In genomic region chr1:162670928-162671663, GRCh38 we compare ENCODE assay signal across 12 cellular contexts. TPM values are rescaled to one million over a fixed set of nuclear protein-coding genes. Genes with fewer than 3 reads are reported as not detected.
DNase-seq lines count a peak whose midpoint lies in the region; ATAC-seq and TF ChIP-seq lines count a peak whose summit lies in the region.
"Had no signal": no experiment of that assay in that cellular context is flagged by ENCODE, and none has a peak within 500 bp of the region (broad histone marks: within the 10 kb centered on the region; RNA-seq: fewer than 3 reads in every experiment).

No MANE protein-coding gene starts in this region.

- H3K27me3 ChIP-seq in adipocyte (replicated peaks; ENCODE audit: control insufficient read depth, insufficient read depth, low read length): no peaks in the 10 kb centered on the region
- H3K27me3 ChIP-seq in gastroesophageal sphincter: no peaks in the 10 kb centered on the region
- H3K27me3 ChIP-seq in rectal smooth muscle tissue (ENCODE audit: control insufficient read depth, insufficient read depth, low read length): no peaks in the 10 kb centered on the region

- peak; percentile 84 for ATAC-seq in gastroesophageal sphincter
- no peak for ATAC-seq in HG02973 (IDR thresholded peaks at IDR 0.05; ENCODE audit: unreplicated experiment)
- ATAC-seq in HG03139 (IDR thresholded peaks at IDR 0.05; ENCODE audit: unreplicated experiment): no peak

- TF ChIP-seq CTCF in gastroesophageal sphincter (IDR thresholded peaks at IDR 0.05): no peak

- H3K9me3 ChIP-seq in adipocyte (ENCODE audit: control insufficient read depth, low read length) (no peaks in the 10 kb centered on the region), gastroesophageal sphincter (no peaks in the 10 kb centered on the region)

- peaks cover 70% of the 10 kb centered on the region for H3K4me1 ChIP-seq in adipocyte (ENCODE audit: control insufficient read depth, insufficient read depth, low read length)
- peaks cover 18 to 81% (median 22%) of the 10 kb centered on the region in 3 donors for H3K4me1 ChIP-seq in gastroesophageal sphincter
- H3K4me1 ChIP-seq in rectal smooth muscle tissue (ENCODE audit: control insufficient read depth, insufficient read depth, low read length): peaks cover 28% of the 10 kb centered on the region

- DNase-seq in AG20443 (ENCODE audit: low spot score): peak; percentile 72
- peak; percentile 53 for DNase-seq in adipocyte (ENCODE audit: low read depth)
- no peak for DNase-seq in kidney glomerular epithelial cell (lab: John Stamatoyannopoulos, UW)
- DNase-seq in NCI-H1417 (lab: John Stamatoyannopoulos, UW): no peak
- DNase-seq: CD4-positive, CD25-positive, alpha-beta regulatory T cell; mesendoderm; NCI-H1092 treated with DMSO at 0.1 percent for 48 hours; small intestine had no signal

- H3K9ac ChIP-seq in adipocyte (ENCODE audit: low read length) (peak overlapping the region; percentile 55), rectal smooth muscle tissue (ENCODE audit: low read length) (no peak overlapping the region)

- H3K27ac ChIP-seq in gastroesophageal sphincter (peak overlapping the region; percentile 65 to 79 (median 76)), rectal smooth muscle tissue (ENCODE audit: low read depth, low read length) (peak overlapping the region; percentile 58)

- TF ChIP-seq POLR2A in gastroesophageal sphincter (IDR thresholded peaks at IDR 0.05): no peak

- no peak for TF ChIP-seq EP300 in gastroesophageal sphincter (IDR thresholded peaks at IDR 0.05)

- peak overlapping the region; percentile 12 for H3K4me3 ChIP-seq in adipocyte (ENCODE audit: low read length)
- no peak overlapping the region for H3K4me3 ChIP-seq in gastroesophageal sphincter
- H3K4me3 ChIP-seq in rectal smooth muscle tissue (ENCODE audit: low read length): no peak overlapping the region

- WGBS in gastroesophageal sphincter (ENCODE audit: low coverage in 1 of 2), 2 donors: 58 to 60% methylated on average over 1 to 7 of the region's 8 CpGs

- H3K36me3 ChIP-seq in adipocyte (ENCODE audit: control insufficient read depth, insufficient read depth, low read length, severe bottlenecking): peaks cover 26% of the 10 kb centered on the region
- H3K36me3 ChIP-seq in gastroesophageal sphincter: no peaks in the 10 kb centered on the region
- no peaks in the 10 kb centered on the region for H3K36me3 ChIP-seq in rectal smooth muscle tissue (ENCODE audit: control insufficient read depth, insufficient read depth, low read length)

RNA-seq across cellular contexts. Expression of gene DDR2, which starts 38.8 kb away (rescaled TPM):
- total RNA-seq in gastroesophageal sphincter: 100 to 1,000 TPM; 165 to 241 (median 199) TPM

Comparison
In these comparisons a context has a peak if more than half of its experiments do, and no peak if none do; other contexts are left out.
1. DNase-seq: peak in AG20443 (single experiment) and adipocyte (single experiment); none in kidney glomerular epithelial cell (single experiment) and NCI-H1417 (0 of 3).